In the genomic region with DNA sequence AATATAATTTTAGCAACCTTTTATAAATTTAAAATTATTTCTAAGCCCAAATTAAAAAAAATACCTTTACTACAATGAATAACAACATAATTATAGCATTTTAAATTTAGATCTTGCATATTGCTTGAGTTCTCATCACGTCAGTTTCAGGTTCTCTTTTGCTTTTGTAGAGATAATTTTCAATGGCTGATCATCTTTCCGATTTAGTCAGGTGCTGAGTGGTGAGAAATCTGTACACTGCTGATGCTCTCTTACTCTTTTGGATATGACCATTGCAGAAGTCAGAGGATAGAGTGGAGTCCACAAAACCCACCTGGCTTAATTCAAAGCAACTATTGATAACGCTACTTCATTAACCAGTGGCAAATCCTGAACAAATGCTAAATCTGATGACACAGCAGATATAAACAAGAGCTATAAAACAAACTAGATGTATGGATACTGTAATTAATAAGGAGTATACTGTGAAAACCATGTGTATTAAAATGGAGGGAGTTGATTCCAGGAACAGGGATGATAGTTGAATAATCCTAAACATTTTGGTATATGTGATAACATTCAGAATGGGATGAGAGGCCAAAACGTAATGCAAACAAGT, we compare ENCODE assay signal across 19 cellular contexts.
"Had no signal": no experiment of that assay in that cellular context is flagged by ENCODE, and none has a peak within 500 bp of the region (broad histone marks: within the 10 kb centered on the region; RNA-seq: fewer than 3 reads in every experiment).

No MANE protein-coding gene starts in this region.

- H3K4me3 ChIP-seq: cardiac muscle cell, gastrocnemius medialis, heart left ventricle, skin epidermis, testis had no signal

- DNase-seq: activated CD4-positive, alpha-beta T cell treated with anti-CD3 and anti-CD28 coated beads for 36 hours; activated CD4-positive, alpha-beta T cell treated with anti-CD3 and anti-CD28 coated beads, Interleukin-2, amount 50 U/mL, for 48 hours; activated naive CD4-positive, alpha-beta T cell; activated naive CD8-positive, alpha-beta T cell treated with anti-CD3 and anti-CD28 coated beads for 36 hours; activated T-cell treated with anti-CD3 and anti-CD28 coated beads, Interleukin-2, amount 50 U/mL, for 1 hour; amygdala; effector CD8-positive, alpha-beta T cell; gastrocnemius medialis; heart left ventricle; kidney; stimulated activated CD4-positive, alpha-beta T cell treated with anti-CD3 and anti-CD28 coated beads, Interleukin-4, amount 100 ng/mL, for 1 hour; testis; WERI-Rb-1 had no signal

- H3K9me3 ChIP-seq: gastrocnemius medialis, heart left ventricle, testis had no signal

- ATAC-seq: activated CD4-positive, alpha-beta T cell treated with anti-CD3 and anti-CD28 coated beads for 36 hours; activated T-helper 17 cell treated with anti-CD3 and anti-CD28 coated beads, Interleukin-2, amount 50 U/mL, for 72 hours; esophagus mucosa; gastrocnemius medialis; heart left ventricle; left lobe of liver; stimulated activated effector memory CD8-positive, alpha-beta T cell treated with anti-CD3 and anti-CD28 coated beads, Interleukin-12 subunit alpha, Interleukin-12 subunit beta, amount 100 ng/mL, for 72 hours had no signal

- H3K36me3 ChIP-seq: cardiac muscle cell, gastrocnemius medialis, heart left ventricle, WERI-Rb-1 had no signal

- H3K27me3 ChIP-seq: cardiac muscle cell, gastrocnemius medialis, heart left ventricle, testis had no signal

- FAIRE-seq: kidney had no signal

- H3K27ac ChIP-seq: cardiac muscle cell, gastrocnemius medialis, heart left ventricle, skin epidermis, testis, WERI-Rb-1 had no signal

- H3K4me1 ChIP-seq: testis had no signal
